Comparison of ENCODE assay signal across 17 cellular contexts in the genomic region with DNA sequence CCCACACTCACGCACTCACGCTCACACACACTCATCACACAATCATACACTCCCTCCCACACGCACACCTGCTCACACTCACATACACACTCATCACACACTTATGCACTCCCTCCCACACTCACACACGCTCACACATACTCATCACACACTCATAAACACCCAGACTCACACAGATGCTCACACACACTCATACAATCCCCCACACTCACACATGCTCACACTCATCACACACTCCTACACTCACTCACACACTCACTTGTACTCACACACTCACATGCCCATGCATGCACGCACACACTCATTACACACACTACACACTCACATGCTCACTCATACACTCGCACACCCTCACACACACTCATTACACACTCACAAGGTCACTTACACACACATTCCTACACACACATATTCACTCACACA.
"Had no signal": no experiment of that assay in that cellular context is flagged by ENCODE, and none has a peak within 500 bp of the region (broad histone marks: within the 10 kb centered on the region; RNA-seq: fewer than 3 reads in every experiment).

No MANE protein-coding gene starts in this region.

- H3K27ac ChIP-seq: dorsolateral prefrontal cortex, gastrocnemius medialis, heart right ventricle, ovary, right atrium auricular region, thoracic aorta, vagina had no signal

- H3K9me3 ChIP-seq: gastrocnemius medialis, heart right ventricle, ovary, right atrium auricular region, thoracic aorta, vagina had no signal

- H3K4me2 ChIP-seq: smooth muscle cell had no signal

- H3K36me3 ChIP-seq: gastrocnemius medialis, heart right ventricle, ovary, right atrium auricular region, thoracic aorta, vagina had no signal

- H3K4me3 ChIP-seq: dorsolateral prefrontal cortex, gastrocnemius medialis, heart right ventricle, ovary, right atrium auricular region, smooth muscle cell, thoracic aorta, vagina had no signal

- H3K4me1 ChIP-seq: gastrocnemius medialis, right atrium auricular region, vagina had no signal

- FAIRE-seq: islet of Langerhans had no signal

- ATAC-seq: gastrocnemius medialis; heart right ventricle; naive thymus-derived CD8-positive, alpha-beta T cell; stimulated activated effector memory CD8-positive, alpha-beta T cell treated with anti-CD3 and anti-CD28 coated beads, Interleukin-12 subunit alpha, Interleukin-12 subunit beta, amount 100 ng/mL, for 72 hours had no signal

- DNase-seq: cortex of kidney; dorsolateral prefrontal cortex; effector CD8-positive, alpha-beta T cell; gastrocnemius medialis; heart right ventricle; hypothalamus; kidney glomerular epithelial cell; naive thymus-derived CD8-positive, alpha-beta T cell; ovary; stimulated activated CD4-positive, alpha-beta T cell treated with anti-CD3 and anti-CD28 coated beads, Interleukin-4, amount 100 ng/mL, for 1 hour; stimulated activated CD8-positive, alpha-beta memory T cell treated with anti-CD3 and anti-CD28 coated beads, Interleukin-4, amount 100 ng/mL, for 48 hours had no signal

- H3K27me3 ChIP-seq: gastrocnemius medialis, heart right ventricle, ovary, right atrium auricular region, vagina had no signal
